9 cellular contexts compared by ENCODE assay signal in genomic region chr9:127121628-127122175, GRCh38. TPM values are rescaled to one million over a fixed set of nuclear protein-coding genes. Genes with fewer than 3 reads are reported as not detected.
A peak's percentile ranks its signal among the peaks of the same experiment; 100 is the strongest.
DNase-seq lines count a peak whose midpoint lies in the region; ATAC-seq and TF ChIP-seq lines count a peak whose summit lies in the region.
"Had no signal": no experiment of that assay in that cellular context is flagged by ENCODE, and none has a peak within 500 bp of the region (broad histone marks: within the 10 kb centered on the region; RNA-seq: fewer than 3 reads in every experiment).

No MANE protein-coding gene starts in this region.

- H3K4me3 ChIP-seq in H7 (ENCODE audit: insufficient read depth, low read depth, low read length): peak overlapping the region; percentile 51
- H3K4me3 ChIP-seq in cardiac fibroblast (replicated peaks in 1 of 2; ENCODE audit: low read depth in 2 of 2, low read length in 2 of 2): peak overlapping the region; percentile 66 to 88
- peak overlapping the region; percentile 38 to 72 (median 46) for H3K4me3 ChIP-seq in spleen

- TF ChIP-seq CTCF in cardiac fibroblast (IDR thresholded peaks at IDR 0.05; ENCODE audit: low read depth, low read length): no peak
- no peak for TF ChIP-seq CTCF in spleen (IDR thresholded peaks at IDR 0.05 in 8 of 11, conservative IDR thresholded peaks at IDR 0.05 in 3 of 11)

- 45 to 65% (median 47%) methylated on average over 18 to 20 of the region's 20 CpGs for WGBS in spleen, 5 donors

- peaks cover 11 to 70% (median 53%) of the 10 kb centered on the region in 6 donors for H3K4me1 ChIP-seq in spleen

- DNase-seq in H7 (peak; percentile 64), cardiac fibroblast (ENCODE audit: low read depth in 2 of 2) (peak; percentile 27 to 46), iris pigment epithelial cell (ENCODE audit: low read depth) (peak; percentile 23), spleen (no peak), T1000 (lab: John Stamatoyannopoulos, UW) (no peak), AG08396 (ENCODE audit: low spot score) (no peak)
- no peak for DNase-seq in activated naive CD4-positive, alpha-beta T cell treated with anti-CD3 and anti-CD28 coated beads, Interleukin-2, amount 50 U/mL, for 72 hours (ENCODE audit: low spot score in 2 of 2)
- DNase-seq: T-helper 17 cell had no signal

- H3K9me3 ChIP-seq in spleen: no peaks in the 10 kb centered on the region

- H3K27ac ChIP-seq in spleen: peak overlapping the region; percentile 70 to 93 (median 88)

- TF ChIP-seq POLR2A in spleen (IDR thresholded peaks at IDR 0.05): no peak

- no peaks in the 10 kb centered on the region for H3K36me3 ChIP-seq in H7 (replicated peaks; ENCODE audit: control insufficient read depth, insufficient read depth, low read length)
- peaks cover 0 to 14% (median 0%) of the 10 kb centered on the region in 6 donors for H3K36me3 ChIP-seq in spleen

- no peaks in the 10 kb centered on the region; the same call in 1 of the 2 replicates for H3K27me3 ChIP-seq in H7 (ENCODE audit: control insufficient read depth, insufficient read depth, low read length)
- peaks cover 0 to 27% (median 10%) of the 10 kb centered on the region in 7 donors for H3K27me3 ChIP-seq in spleen (replicated peaks in 1 of 7)

- no peaks in the 10 kb centered on the region for H3K36me3 Mint-ChIP-seq in activated naive CD4-positive, alpha-beta T cell treated with anti-CD3 and anti-CD28 coated beads, Interleukin-2, amount 50 U/mL, for 72 hours

- no peak for ATAC-seq in GM18868 (IDR thresholded peaks at IDR 0.05; ENCODE audit: unreplicated experiment)
- ATAC-seq in activated naive CD4-positive, alpha-beta T cell treated with anti-CD3 and anti-CD28 coated beads, Interleukin-2, amount 50 U/mL, for 72 hours: no peak
- ATAC-seq: T-helper 17 cell had no signal

- H3K9me3 Mint-ChIP-seq in activated naive CD4-positive, alpha-beta T cell treated with anti-CD3 and anti-CD28 coated beads, Interleukin-2, amount 50 U/mL, for 72 hours: no peaks in the 10 kb centered on the region

- H3K27ac Mint-ChIP-seq in activated naive CD4-positive, alpha-beta T cell treated with anti-CD3 and anti-CD28 coated beads, Interleukin-2, amount 50 U/mL, for 72 hours: no peak overlapping the region
- H3K27ac Mint-ChIP-seq: T-helper 17 cell had no signal

- intact Hi-C loops in spleen (cut with DNase I; ENCODE audit: low total_unique reads): no loop called here

RNA-seq across cellular contexts. Expression of gene ANGPTL2, which starts 0.7 kb away (rescaled TPM):
- total RNA-seq in H7 (2014; rRNA removed; shearing (Covaris generic)): 4.7 and 8.3 TPM in 2 replicates
- 100 to 1,000 TPM in 1 of 7 donors, 10 to 100 TPM in 6; 45.4 to 103 (median 66.2) TPM for total RNA-seq in spleen
- polyA plus RNA-seq in spleen: 10 to 100 TPM in 2 of 3 donors, 1 to 10 TPM in 1; 6.6 to 11.8 (median 11.8) TPM
- not detected for total RNA-seq in activated naive CD4-positive, alpha-beta T cell treated with anti-CD3 and anti-CD28 coated beads, Interleukin-2, amount 50 U/mL, for 72 hours

Comparison
In these comparisons a context has a peak if more than half of its experiments do, and no peak if none do; other contexts are left out.
1. DNase-seq: peak in H7 (single experiment), cardiac fibroblast (2 of 2) and iris pigment epithelial cell (single experiment); none in spleen (single experiment), T1000 (single experiment), AG08396 (single experiment) and activated naive CD4-positive, alpha-beta T cell treated with anti-CD3 and anti-CD28 coated beads, Interleukin-2, amount 50 U/mL, for 72 hours (0 of 2).
2. Peak in every context shown above with its lines, with median percentiles within 50 percentile points of each other: H3K4me3 ChIP-seq.